1 cellular context compared by ENCODE assay signal in genomic region chr9:76646249-76646648, GRCh38.
A peak's percentile ranks its signal among the peaks of the same experiment; 100 is the strongest.
TF ChIP-seq lines count a peak whose summit lies in the region.

No MANE protein-coding gene starts in this region.

TF ChIP-seq in HEK293, 187 proteins besides CTCF, POLR2A, EP300 and RAD21 (continued from another document):
- TF ChIP-seq, protein P1, sequence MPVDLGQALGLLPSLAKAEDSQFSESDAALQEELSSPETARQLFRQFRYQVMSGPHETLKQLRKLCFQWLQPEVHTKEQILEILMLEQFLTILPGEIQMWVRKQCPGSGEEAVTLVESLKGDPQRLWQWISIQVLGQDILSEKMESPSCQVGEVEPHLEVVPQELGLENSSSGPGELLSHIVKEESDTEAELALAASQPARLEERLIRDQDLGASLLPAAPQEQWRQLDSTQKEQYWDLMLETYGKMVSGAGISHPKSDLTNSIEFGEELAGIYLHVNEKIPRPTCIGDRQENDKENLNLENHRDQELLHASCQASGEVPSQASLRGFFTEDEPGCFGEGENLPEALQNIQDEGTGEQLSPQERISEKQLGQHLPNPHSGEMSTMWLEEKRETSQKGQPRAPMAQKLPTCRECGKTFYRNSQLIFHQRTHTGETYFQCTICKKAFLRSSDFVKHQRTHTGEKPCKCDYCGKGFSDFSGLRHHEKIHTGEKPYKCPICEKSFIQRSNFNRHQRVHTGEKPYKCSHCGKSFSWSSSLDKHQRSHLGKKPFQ (tag by site-specific recombination; IDR thresholded peaks at IDR 0.05): peak; percentile 91
- TF ChIP-seq ZNF600 (tag by site-specific recombination; IDR thresholded peaks at IDR 0.05) (0 out of 2 replicates have a peak, but pooled peaks have one; percentile 32), ZNF792 (tag by site-specific recombination; IDR thresholded peaks at IDR 0.05) (no peak), ZNF747 (tag by site-specific recombination; IDR thresholded peaks at IDR 0.05) (no peak), GLIS1 (tag by site-specific recombination; IDR thresholded peaks at IDR 0.05) (0 out of 2 replicates have a peak, but pooled peaks have one; percentile 48), PRDM2 (tag by site-specific recombination; IDR thresholded peaks at IDR 0.05; ENCODE audit: borderline replicate concordance) (no peak), ZBTB17 (tag by site-specific recombination; IDR thresholded peaks at IDR 0.05) (0 out of 2 replicates have a peak, but pooled peaks have one; percentile 37), ZSCAN18 (tag by site-specific recombination; IDR thresholded peaks at IDR 0.05) (no peak), ZNF561 (tag by site-specific recombination; IDR thresholded peaks at IDR 0.05; ENCODE audit: borderline replicate concordance) (0 out of 2 replicates have a peak, but pooled peaks have one; percentile 21), SP7 (tag by site-specific recombination; IDR thresholded peaks at IDR 0.05) (peak; percentile 44), ZNF184 (tag by site-specific recombination; IDR thresholded peaks at IDR 0.05) (no peak), ZNF776 (tag by site-specific recombination; IDR thresholded peaks at IDR 0.05; ENCODE audit: borderline replicate concordance) (no peak)
- TF ChIP-seq, protein P2, sequence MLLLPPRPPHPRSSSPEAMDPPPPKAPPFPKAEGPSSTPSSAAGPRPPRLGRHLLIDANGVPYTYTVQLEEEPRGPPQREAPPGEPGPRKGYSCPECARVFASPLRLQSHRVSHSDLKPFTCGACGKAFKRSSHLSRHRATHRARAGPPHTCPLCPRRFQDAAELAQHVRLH (tag by site-specific recombination; IDR thresholded peaks at IDR 0.05): no peak
